ENCODE assay signal across 13 cellular contexts in genomic region chr2:10030311-10030736, GRCh38. TPM values are rescaled to one million over a fixed set of nuclear protein-coding genes. Genes with fewer than 3 reads are reported as not detected.
DNase-seq lines count a peak whose midpoint lies in the region; ATAC-seq and TF ChIP-seq lines count a peak whose summit lies in the region.
"Had no signal": no experiment of that assay in that cellular context is flagged by ENCODE, and none has a peak within 500 bp of the region (broad histone marks: within the 10 kb centered on the region; RNA-seq: fewer than 3 reads in every experiment).

No MANE protein-coding gene starts in this region.

- no peak for ATAC-seq in activated CD8-positive, alpha-beta memory T cell treated with anti-CD3 and anti-CD28 coated beads, Interleukin-2, amount 10 ng/mL, durations not matched to agents 7 days and 5 days
- ATAC-seq in T-helper 17 cell (no peak), right cardiac atrium (no peak), upper lobe of left lung (ENCODE audit: low FRiP score in 2 of 2) (no peak), GM18511 (IDR thresholded peaks at IDR 0.05; ENCODE audit: unreplicated experiment) (no peak), HG03565 (IDR thresholded peaks at IDR 0.05; ENCODE audit: unreplicated experiment) (no peak)

- no peak for TF ChIP-seq EP300 in upper lobe of left lung (IDR thresholded peaks at IDR 0.05)

- H3K4me1 Mint-ChIP-seq in activated CD8-positive, alpha-beta memory T cell treated with anti-CD3 and anti-CD28 coated beads, Interleukin-2, amount 10 ng/mL, durations not matched to agents 7 days and 5 days: peaks cover 27% of the 10 kb centered on the region
- peaks cover 26% of the 10 kb centered on the region for H3K4me1 Mint-ChIP-seq in T-helper 17 cell

- H3K9me3 ChIP-seq in T-helper 17 cell (ENCODE audit: control insufficient read depth, low read length, poor library complexity, severe bottlenecking) (no peaks in the 10 kb centered on the region), right cardiac atrium (ENCODE audit: control insufficient read depth, low read length) (no peaks in the 10 kb centered on the region), upper lobe of left lung (no peaks in the 10 kb centered on the region)
- H3K9me3 ChIP-seq: testis had no signal

- H3K27me3 ChIP-seq in right cardiac atrium (ENCODE audit: control insufficient read depth, insufficient read depth): no peaks in the 10 kb centered on the region
- H3K27me3 ChIP-seq in upper lobe of left lung: no peaks in the 10 kb centered on the region
- H3K27me3 ChIP-seq: testis had no signal

- no peak overlapping the region for H3K4me3 ChIP-seq in right cardiac atrium (ENCODE audit: low read length)
- peak overlapping the region in 1 of 4 donors; percentile 34 for H3K4me3 ChIP-seq in upper lobe of left lung
- H3K4me3 ChIP-seq: testis had no signal

- TF ChIP-seq POLR2A in upper lobe of left lung (IDR thresholded peaks at IDR 0.05): no peak

- H3K9me3 Mint-ChIP-seq in activated CD8-positive, alpha-beta memory T cell treated with anti-CD3 and anti-CD28 coated beads, Interleukin-2, amount 10 ng/mL, durations not matched to agents 7 days and 5 days (ENCODE audit: low read depth): no peaks in the 10 kb centered on the region
- H3K9me3 Mint-ChIP-seq: activated naive CD4-positive, alpha-beta T cell treated with anti-CD3 and anti-CD28 coated beads, Interleukin-2, amount 50 U/mL, for 72 hours had no signal

- H3K27me3 Mint-ChIP-seq in activated CD8-positive, alpha-beta memory T cell treated with anti-CD3 and anti-CD28 coated beads, Interleukin-2, amount 10 ng/mL, durations not matched to agents 7 days and 5 days: no peaks in the 10 kb centered on the region
- no peaks in the 10 kb centered on the region for H3K27me3 Mint-ChIP-seq in T-helper 17 cell

- intact Hi-C loops in right cardiac atrium (cut with DNase I): no loop called here

- TF ChIP-seq CTCF in upper lobe of left lung (IDR thresholded peaks at IDR 0.05): no peak

- no peaks in the 10 kb centered on the region for H3K36me3 ChIP-seq in upper lobe of left lung

- H3K36me3 Mint-ChIP-seq in activated CD8-positive, alpha-beta memory T cell treated with anti-CD3 and anti-CD28 coated beads, Interleukin-2, amount 10 ng/mL, durations not matched to agents 7 days and 5 days: no peaks in the 10 kb centered on the region
- H3K36me3 Mint-ChIP-seq in T-helper 17 cell (ENCODE audit: low read depth): no peaks in the 10 kb centered on the region
- H3K36me3 Mint-ChIP-seq: activated naive CD4-positive, alpha-beta T cell treated with anti-CD3 and anti-CD28 coated beads, Interleukin-2, amount 50 U/mL, for 72 hours had no signal

- whole genome bisulfite sequencing in right cardiac atrium: 59% methylated on average over 9 of the region's 9 CpGs
- WGBS in upper lobe of left lung, 2 donors: 60 to 77% methylated on average over 8 to 9 of the region's 9 CpGs

- H3K4me1 ChIP-seq in right cardiac atrium (ENCODE audit: control insufficient read depth, insufficient read depth, low read length) (peaks cover 9% of the 10 kb centered on the region), upper lobe of left lung (peaks cover 26 to 41% (median 32%) of the 10 kb centered on the region in 4 donors)

- CTCF ChIA-PET in activated CD8-positive, alpha-beta memory T cell treated with anti-CD3 and anti-CD28 coated beads, Interleukin-2, amount 10 ng/mL, durations not matched to agents 7 days and 5 days (lab: Charles Lee): interaction anchor here (0.8 to 8.2 kb wide), 4 partner anchors 14 to 230 kb away, joined by 3 to 48 read pairs (median 4); no protein-coding TSS in a partner anchor

- DNase-seq in activated CD8-positive, alpha-beta memory T cell treated with anti-CD3 and anti-CD28 coated beads, Interleukin-2, amount 10 ng/mL, durations not matched to agents 7 days and 5 days: no peak
- no peak for DNase-seq in activated CD8-positive, alpha-beta memory T cell treated with anti-CD3 and anti-CD28 coated beads, Interleukin-2, amount 50 U/mL, for 48 hours
- DNase-seq in T-helper 17 cell (no peak), right cardiac atrium (peak; percentile 9 to 54 (median 47)), upper lobe of left lung (no peak), T1000 (lab: John Stamatoyannopoulos, UW) (no peak)
- DNase-seq: activated CD4-positive, alpha-beta T cell treated with anti-CD3 and anti-CD28 coated beads for 1 hour; foreskin fibroblast; NCI-H2029 treated with DMSO at 0.1 percent for 48 hours; testis had no signal

- peak overlapping the region; percentile 21 for H3K27ac ChIP-seq in right cardiac atrium (ENCODE audit: low read length)
- peak overlapping the region; percentile 65 to 90 (median 88) for H3K27ac ChIP-seq in upper lobe of left lung
- H3K27ac ChIP-seq: testis had no signal

- H3K4me3 Mint-ChIP-seq in activated CD8-positive, alpha-beta memory T cell treated with anti-CD3 and anti-CD28 coated beads, Interleukin-2, amount 10 ng/mL, durations not matched to agents 7 days and 5 days: no peak overlapping the region
- H3K4me3 Mint-ChIP-seq in T-helper 17 cell: peak overlapping the region; percentile 75

- peak overlapping the region; percentile 84 for H3K27ac Mint-ChIP-seq in activated CD8-positive, alpha-beta memory T cell treated with anti-CD3 and anti-CD28 coated beads, Interleukin-2, amount 10 ng/mL, durations not matched to agents 7 days and 5 days
- H3K27ac Mint-ChIP-seq in T-helper 17 cell: no peak overlapping the region

RNA-seq across cellular contexts. Expression of gene KLF11, which starts 13.0 kb away (rescaled TPM):
- total RNA-seq in activated CD8-positive, alpha-beta memory T cell treated with anti-CD3 and anti-CD28 coated beads, Interleukin-2, amount 10 ng/mL, durations not matched to agents 7 days and 5 days: 10 to 100 TPM; 10.4 to 11.0 TPM
- 10 to 100 TPM; 38.0 to 44.5 TPM for total RNA-seq in T-helper 17 cell
- 10 to 100 TPM; 24.0 to 42.4 (median 26.2) TPM for total RNA-seq in right cardiac atrium
- polyA plus RNA-seq in right cardiac atrium: 9.8 TPM
- total RNA-seq in upper lobe of left lung: 10 to 100 TPM; 14.3 to 38.7 (median 23.4) TPM

RNA-seq across cellular contexts. Expression of gene CYS1, which starts 49.9 kb away (rescaled TPM):
- total RNA-seq in activated CD8-positive, alpha-beta memory T cell treated with anti-CD3 and anti-CD28 coated beads, Interleukin-2, amount 10 ng/mL, durations not matched to agents 7 days and 5 days: under 1 TPM in 1 of 2 experiments, not detected in 1; 0.75 TPM
- total RNA-seq in T-helper 17 cell (not detected), right cardiac atrium (10 to 100 TPM in 1 of 4 donors, 1 to 10 TPM in 3; 4.9 to 13.3 (median 7.2) TPM), upper lobe of left lung (1 to 10 TPM; 1.0 to 8.2 (median 5.6) TPM)
- polyA plus RNA-seq in right cardiac atrium: 6.7 TPM
- total RNA-seq: activated naive CD4-positive, alpha-beta T cell treated with anti-CD3 and anti-CD28 coated beads, Interleukin-2, amount 50 U/mL, for 72 hours had no signal

Comparison
In these comparisons a context has a peak if more than half of its experiments do, and no peak if none do; other contexts are left out.
1. DNase-seq: peak in right cardiac atrium (3 of 3); none in activated CD8-positive, alpha-beta memory T cell treated with anti-CD3 and anti-CD28 coated beads, Interleukin-2, amount 10 ng/mL, durations not matched to agents 7 days and 5 days (single experiment), activated CD8-positive, alpha-beta memory T cell treated with anti-CD3 and anti-CD28 coated beads, Interleukin-2, amount 50 U/mL, for 48 hours (single experiment), T-helper 17 cell (0 of 3), upper lobe of left lung (0 of 2) and T1000 (single experiment).